ENCODE assay signal across 8 cellular contexts in genomic region chr12:105107497-105108371, GRCh38.
A peak's percentile ranks its signal among the peaks of the same experiment; 100 is the strongest.
DNase-seq lines count a peak whose midpoint lies in the region; ATAC-seq lines count a peak whose summit lies in the region.

WASHC4 (plus strand) TSS chr12:105107731; CDS start chr12:105107801, 70 bp downstream.

- H3K9me3 ChIP-seq in BLaER1: peaks cover 12% of the 10 kb centered on the region; the same call in 1 of the 2 replicates

- peak; percentile 74 to 96 for DNase-seq in NCI-H526 (lab: John Stamatoyannopoulos, UW)
- DNase-seq in activated CD4-positive, alpha-beta T cell treated with anti-CD3 and anti-CD28 coated beads for 48 hours: peak; percentile 95
- peak; percentile 85 to 89 for DNase-seq in stimulated activated CD4-positive, alpha-beta T cell treated with anti-CD3 and anti-CD28 coated beads, Interleukin-1b, Interleukin-23, amount 100 ng/mL, for 4 hours (ENCODE audit: low read depth in 2 of 2)

- peaks cover 19% of the 10 kb centered on the region for H3K4me1 ChIP-seq in BLaER1

- H3K4me3 ChIP-seq in BLaER1: peak within 1 kb of the TSS; percentile 84

- H3K36me3 ChIP-seq in BLaER1: peaks cover 11% of the 10 kb centered on the region

- ATAC-seq in GM19324 (IDR thresholded peaks at IDR 0.05; ENCODE audit: low FRiP score, unreplicated experiment) (peak; percentile 94), HG03460 (IDR thresholded peaks at IDR 0.05; ENCODE audit: unreplicated experiment) (peak; percentile 81)

- peaks cover 38% of the 10 kb centered on the region for H4K20me1 ChIP-seq in BLaER1

- H3K27me3 ChIP-seq in BLaER1 (no peaks in the 10 kb centered on the region), layer of hippocampus (ENCODE audit: control insufficient read depth, insufficient read depth, low read length) (no peaks in the 10 kb centered on the region)

- H3K9ac ChIP-seq in BLaER1: peak within 1 kb of the TSS; percentile 94

- peak within 1 kb of the TSS; percentile 97 for H3K27ac ChIP-seq in BLaER1
- peak within 1 kb of the TSS; percentile 91 for H3K27ac ChIP-seq in cingulate gyrus (ENCODE audit: low read depth, low read length)
- H3K27ac ChIP-seq in layer of hippocampus (ENCODE audit: low read depth, low read length): peak within 1 kb of the TSS; percentile 95

- peak within 1 kb of the TSS; percentile 98 for H3K4me2 ChIP-seq in BLaER1

Comparison
In these comparisons a context has a peak if more than half of its experiments do, and no peak if none do; other contexts are left out.
1. Peak in every context shown above with its lines: DNase-seq, ATAC-seq, H3K4me3 ChIP-seq and H3K27ac ChIP-seq.